8 cellular contexts compared by ENCODE assay signal in genomic region chr2:27627963-27628766, GRCh38. TPM values are rescaled to one million over a fixed set of nuclear protein-coding genes. Genes with fewer than 3 reads are reported as not detected.
A peak's percentile ranks its signal among the peaks of the same experiment; 100 is the strongest.
DNase-seq lines count a peak whose midpoint lies in the region; ATAC-seq and TF ChIP-seq lines count a peak whose summit lies in the region.

No MANE protein-coding gene starts in this region.

- POLR2A ChIA-PET in WTC11 (lab: Charles Lee) = interaction anchor here (1.0 to 1.4 kb wide), 2 partner anchors 220 to 248 kb away, joined by 3 read pairs; partner anchors contain the start of gene ZNF513

- H3K4me3 ChIP-seq in neuron (ENCODE audit: low read length) = peak overlapping the region; percentile 84

- no peak overlapping the region for H3K4me3 Mint-ChIP-seq in WTC11

- H3K9me3 Mint-ChIP-seq in WTC11 = no peaks in the 10 kb centered on the region

- TF ChIP-seq CTCF in WTC11 (IDR thresholded peaks at IDR 0.05) = no peak

- no peaks in the 10 kb centered on the region for H3K27me3 ChIP-seq in neuron (ENCODE audit: insufficient read depth, low read length)

- peaks cover 46% of the 10 kb centered on the region for H3K36me3 ChIP-seq in neuron (ENCODE audit: insufficient read depth, low read length)

- H3K27me3 Mint-ChIP-seq in WTC11 (ENCODE audit: low read depth) = no peaks in the 10 kb centered on the region

- H3K27ac Mint-ChIP-seq in WTC11 = no peak overlapping the region

- peak; percentile 23 for DNase-seq in stimulated activated CD4-positive, alpha-beta T cell treated with anti-CD3 and anti-CD28 coated beads, Interleukin-15, amount 100 ng/mL, for 24 hours
- DNase-seq in stimulated activated CD4-positive, alpha-beta T cell treated with anti-CD3 and anti-CD28 coated beads, Interleukin-4, amount 100 ng/mL, for 4 hours = no peak
- DNase-seq in SIG-M5 (lab: John Stamatoyannopoulos, UW) = peak; percentile 41
- DNase-seq in fibroblast of gingiva (ENCODE audit: low read depth) = peak; percentile 74
- DNase-seq in WTC11 (ENCODE audit: low spot score) = no peak
- no peak for DNase-seq in activated effector memory CD4-positive, alpha-beta T cell treated with anti-CD3 and anti-CD28 coated beads, Interleukin-2, amount 50 U/mL, for 16 hours

- no peak overlapping the region for H2AFZ ChIP-seq in neuron (ENCODE audit: low read depth, low read length)

- peaks cover 25% of the 10 kb centered on the region for H3K4me1 ChIP-seq in neuron (ENCODE audit: insufficient read depth, low read length)

- peak; percentile 22 for ATAC-seq in HG03025 (IDR thresholded peaks at IDR 0.05; ENCODE audit: low FRiP score, unreplicated experiment)
- ATAC-seq in WTC11 = no peak

- H3K4me1 Mint-ChIP-seq in WTC11 = peaks cover 9% of the 10 kb centered on the region

- H3K36me3 Mint-ChIP-seq in WTC11 = peaks cover 25% of the 10 kb centered on the region

- no peaks in the 10 kb centered on the region for H3K9me3 ChIP-seq in neuron (ENCODE audit: low read length)

- CTCF ChIA-PET in WTC11 (lab: Charles Lee) = interaction anchor here (0.9 to 1.2 kb wide), 2 partner anchors 56 to 257 kb away, joined by 3 read pairs; no protein-coding TSS in a partner anchor

TF ChIP-seq in WTC11, 78 proteins besides CTCF, POLR2A, EP300 and RAD21 (continues in another document):
- TF ChIP-seq NFYB (CRISPR knock-in tag; conservative IDR thresholded peaks at IDR 0.05; ENCODE audit: low read depth) (no peak), SMAD4 (CRISPR knock-in tag; IDR thresholded peaks at IDR 0.05) (no peak), E2F1 (CRISPR knock-in tag; IDR thresholded peaks at IDR 0.05) (no peak), ZNF532 (CRISPR knock-in tag; IDR thresholded peaks at IDR 0.05; ENCODE audit: borderline replicate concordance) (no peak), CDX4 (CRISPR knock-in tag; IDR thresholded peaks at IDR 0.05; ENCODE audit: borderline replicate concordance) (no peak), AR (CRISPR knock-in tag; IDR thresholded peaks at IDR 0.05) (no peak), MYBL2 (CRISPR knock-in tag; IDR thresholded peaks at IDR 0.05) (no peak), ZBTB21 (CRISPR knock-in tag; IDR thresholded peaks at IDR 0.05; ENCODE audit: borderline replicate concordance) (no peak), ZNF512 (CRISPR knock-in tag; IDR thresholded peaks at IDR 0.05; ENCODE audit: borderline replicate concordance) (no peak), MXD4 (CRISPR knock-in tag; IDR thresholded peaks at IDR 0.05; ENCODE audit: borderline replicate concordance) (no peak), STAT6 (CRISPR knock-in tag; conservative IDR thresholded peaks at IDR 0.05; ENCODE audit: low read depth) (no peak), ZNF423 (CRISPR knock-in tag; IDR thresholded peaks at IDR 0.05) (no peak), ZNF416 (CRISPR knock-in tag; IDR thresholded peaks at IDR 0.05) (no peak)

RNA-seq across cellular contexts. Expression of gene CCDC121, which starts 0.6 kb away (rescaled TPM):
- 1.9 to 2.9 TPM (median 2.0 TPM) in 3 replicates for total RNA-seq in WTC11 (2021)

RNA-seq across cellular contexts. Expression of gene GPN1, which starts 0.7 kb away (rescaled TPM):
- 35.9 to 38.4 TPM (median 37.8 TPM) in 3 replicates for total RNA-seq in WTC11 (2021)

RNA-seq across cellular contexts. Expression of gene SUPT7L, which starts 35.2 kb away (rescaled TPM):
- total RNA-seq in WTC11 (2021) = 22.6 to 24.1 TPM (median 23.8 TPM) in 3 replicates

RNA-seq across cellular contexts. Expression of gene SLC4A1AP, which starts 35.5 kb away (rescaled TPM):
- total RNA-seq in WTC11 (2021) = 17.8 to 20.1 TPM (median 19.3 TPM) in 3 replicates

RNA-seq across cellular contexts. Expression of gene ZNF512, which starts 45.3 kb away (rescaled TPM):
- 31.1 to 34.2 TPM (median 33.2 TPM) in 3 replicates for total RNA-seq in WTC11 (2021)

Comparison
In these comparisons a context has a peak if more than half of its experiments do, and no peak if none do; other contexts are left out.
1. DNase-seq: peak in stimulated activated CD4-positive, alpha-beta T cell treated with anti-CD3 and anti-CD28 coated beads, Interleukin-15, amount 100 ng/mL, for 24 hours (single experiment), SIG-M5 (single experiment) and fibroblast of gingiva (single experiment); none in stimulated activated CD4-positive, alpha-beta T cell treated with anti-CD3 and anti-CD28 coated beads, Interleukin-4, amount 100 ng/mL, for 4 hours (0 of 2), WTC11 (single experiment) and activated effector memory CD4-positive, alpha-beta T cell treated with anti-CD3 and anti-CD28 coated beads, Interleukin-2, amount 50 U/mL, for 16 hours (single experiment).